ENCODE assay signal across 1 cellular context in the genomic region with DNA sequence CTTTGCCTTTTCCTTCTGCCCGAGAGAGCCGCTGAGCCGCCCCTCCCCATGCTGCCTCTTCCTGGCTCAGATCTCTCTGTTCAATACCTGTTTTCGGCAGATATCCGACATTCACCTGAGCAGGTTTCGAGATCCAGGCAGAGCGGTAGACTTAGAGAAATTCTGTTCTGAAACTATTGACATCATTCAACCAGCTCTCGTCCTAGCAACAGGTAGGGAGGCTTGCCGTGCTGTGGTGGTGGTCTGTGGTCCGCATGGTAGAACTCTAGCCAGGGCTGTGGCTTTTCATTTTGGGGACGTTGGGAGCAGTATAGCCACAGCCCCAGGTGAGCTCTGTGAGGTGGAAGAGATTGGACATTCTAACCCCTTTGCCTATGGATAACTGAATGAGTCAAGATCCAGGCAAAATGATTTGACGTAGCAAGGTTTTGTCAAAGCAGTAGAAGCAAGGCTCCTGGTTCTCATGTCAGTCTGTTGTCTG.
TF ChIP-seq lines count a peak whose summit lies in the region.

No MANE protein-coding gene starts in this region.

TF ChIP-seq in WTC11, 78 proteins besides CTCF, POLR2A, EP300 and RAD21 (continued from another document):
- TF ChIP-seq ELF4 (CRISPR knock-in tag; IDR thresholded peaks at IDR 0.05; ENCODE audit: low read depth): no peak
- TF ChIP-seq RORB (CRISPR knock-in tag; IDR thresholded peaks at IDR 0.05): no peak
- no peak for TF ChIP-seq ZNF416 (CRISPR knock-in tag; IDR thresholded peaks at IDR 0.05)
- TF ChIP-seq, protein P1, sequence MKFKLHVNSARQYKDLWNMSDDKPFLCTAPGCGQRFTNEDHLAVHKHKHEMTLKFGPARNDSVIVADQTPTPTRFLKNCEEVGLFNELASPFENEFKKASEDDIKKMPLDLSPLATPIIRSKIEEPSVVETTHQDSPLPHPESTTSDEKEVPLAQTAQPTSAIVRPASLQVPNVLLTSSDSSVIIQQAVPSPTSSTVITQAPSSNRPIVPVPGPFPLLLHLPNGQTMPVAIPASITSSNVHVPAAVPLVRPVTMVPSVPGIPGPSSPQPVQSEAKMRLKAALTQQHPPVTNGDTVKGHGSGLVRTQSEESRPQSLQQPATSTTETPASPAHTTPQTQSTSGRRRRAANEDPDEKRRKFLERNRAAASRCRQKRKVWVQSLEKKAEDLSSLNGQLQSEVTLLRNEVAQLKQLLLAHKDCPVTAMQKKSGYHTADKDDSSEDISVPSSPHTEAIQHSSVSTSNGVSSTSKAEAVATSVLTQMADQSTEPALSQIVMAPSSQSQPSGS (CRISPR knock-in tag; IDR thresholded peaks at IDR 0.05; ENCODE audit: borderline replicate concordance, low read depth): no peak
- TF ChIP-seq NR2C2 (CRISPR knock-in tag; IDR thresholded peaks at IDR 0.05): no peak
- TF ChIP-seq GTF2I (CRISPR knock-in tag; conservative IDR thresholded peaks at IDR 0.05): no peak
- no peak for TF ChIP-seq ZNF121 (CRISPR knock-in tag; IDR thresholded peaks at IDR 0.05)
